ENCODE assay signal across 20 cellular contexts in genomic region chr14:31921251-31921650, GRCh38.
"Had no signal": no experiment of that assay in that cellular context is flagged by ENCODE, and none has a peak within 500 bp of the region (broad histone marks: within the 10 kb centered on the region; RNA-seq: fewer than 3 reads in every experiment).

No MANE protein-coding gene starts in this region.

- H3K27ac ChIP-seq: lower lobe of right lung, pancreas, psoas muscle, right atrium auricular region, thoracic aorta had no signal

- H3K9me3 ChIP-seq: lower lobe of right lung, mucosa of descending colon, pancreas, psoas muscle, right atrium auricular region, thoracic aorta had no signal

- H3K4me1 ChIP-seq: lower lobe of right lung, pancreas, right atrium auricular region had no signal

- FAIRE-seq: pancreas had no signal

- H3K27me3 ChIP-seq: pancreas, right atrium auricular region had no signal

- DNase-seq: activated CD4-positive, alpha-beta T cell treated with anti-CD3 and anti-CD28 coated beads for 4 hours; activated CD4-positive, alpha-beta T cell treated with anti-CD3 and anti-CD28 coated beads, Interleukin-2, amount 50 U/mL, for 48 hours; activated CD4-positive, CD25-positive, alpha-beta regulatory T cell; activated naive CD4-positive, alpha-beta T cell treated with Interleukin-2 at 50 U/mL for 16 hours; activated naive CD8-positive, alpha-beta T cell treated with anti-CD3 and anti-CD28 coated beads, Interleukin-2, amount 10 ng/mL, durations not matched to agents 7 days and 5 days; activated T-cell treated with anti-CD3 and anti-CD28 coated beads, Interleukin-2, amount 50 U/mL, for 48 hours; amniotic stem cell; cortex of kidney; endodermal cell; lower lobe of right lung; mesendoderm; mucosa of descending colon; nephron progenitor cell; pancreas; psoas muscle; stimulated activated CD4-positive, alpha-beta T cell treated with anti-CD3 and anti-CD28 coated beads, Interleukin-4, amount 100 ng/mL, for 24 hours; stimulated activated naive CD4-positive, alpha-beta T cell treated with Interleukin-2 at 50 U/mL for 16 hours had no signal

- H3K4me3 ChIP-seq: lower lobe of right lung, mucosa of descending colon, pancreas, psoas muscle, right atrium auricular region, thoracic aorta had no signal

- H3K36me3 ChIP-seq: lower lobe of right lung, pancreas, right atrium auricular region, thoracic aorta had no signal

- ATAC-seq: left lobe of liver, lower lobe of right lung, mucosa of descending colon, psoas muscle had no signal
